Comparison of ENCODE assay signal across 17 cellular contexts in the genomic region with DNA sequence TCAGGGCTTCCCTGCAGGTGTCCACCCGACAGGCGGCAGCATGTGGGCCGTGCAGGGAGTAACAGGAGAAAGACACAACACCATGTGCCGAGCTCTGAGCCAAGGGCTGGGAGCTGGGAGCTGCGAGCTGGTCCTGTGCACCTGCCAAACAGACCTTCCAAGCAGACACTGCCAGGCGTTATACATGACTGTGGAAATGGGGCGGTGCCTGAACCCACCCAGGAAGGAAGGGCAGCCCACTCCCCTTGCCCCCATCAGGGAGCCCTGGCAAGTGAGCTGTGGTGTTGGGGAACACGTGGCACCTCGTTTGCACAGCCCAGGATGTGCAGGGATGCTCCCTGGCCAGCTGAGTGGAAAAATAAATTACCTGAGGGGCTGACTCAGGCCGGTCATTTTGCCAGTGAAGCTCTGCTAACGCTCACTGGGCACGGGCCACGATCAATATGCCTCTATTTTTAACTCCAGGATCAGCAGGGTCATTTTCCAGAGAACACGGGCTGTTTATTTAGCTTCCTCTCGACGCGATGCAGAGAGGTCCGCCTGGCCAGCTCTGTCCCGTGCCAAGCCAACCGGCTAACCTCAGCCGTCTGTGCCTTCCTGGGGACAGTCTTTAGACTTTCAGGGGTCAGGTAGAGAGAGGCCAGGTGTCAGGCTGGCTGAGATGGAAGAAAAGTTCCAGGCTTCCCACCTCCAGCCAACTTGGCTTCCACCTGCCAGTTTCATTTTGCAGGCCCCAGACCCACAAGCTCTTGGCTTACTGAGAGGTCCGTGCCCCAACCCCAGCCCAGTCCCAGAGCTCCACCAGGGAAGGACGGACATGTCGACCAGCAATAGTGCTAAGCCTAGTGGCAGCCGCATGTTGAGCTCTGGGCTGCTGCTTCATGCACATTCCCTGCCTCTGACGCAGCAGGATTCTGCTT.
DNase-seq lines count a peak whose midpoint lies in the region; ATAC-seq, FAIRE-seq and TF ChIP-seq lines count a peak whose summit lies in the region.
"Had no signal": no experiment of that assay in that cellular context is flagged by ENCODE, and none has a peak within 500 bp of the region (broad histone marks: within the 10 kb centered on the region; RNA-seq: fewer than 3 reads in every experiment).

No MANE protein-coding gene starts in this region.

- ATAC-seq in GM21576 (IDR thresholded peaks at IDR 0.05; ENCODE audit: unreplicated experiment) = no peak
- ATAC-seq: GM12878 had no signal

- H3K36me3 ChIP-seq in endothelial cell of umbilical vein (ENCODE audit: control insufficient read depth in 2 of 2, extremely low read depth in 1 of 2, insufficient read depth in 2 of 2, low read length in 2 of 2) (no peaks in the 10 kb centered on the region), osteoblast (ENCODE audit: insufficient read depth, low read length) (no peaks in the 10 kb centered on the region)
- H3K36me3 ChIP-seq: upper lobe of left lung had no signal

- H3K9me3 ChIP-seq in endothelial cell of umbilical vein (replicated peaks; ENCODE audit: control insufficient read depth, insufficient read depth, low read length) (no peaks in the 10 kb centered on the region), osteoblast (ENCODE audit: low read depth, low read length) (no peaks in the 10 kb centered on the region)
- H3K9me3 ChIP-seq: upper lobe of left lung had no signal

- no peaks in the 10 kb centered on the region for H3K79me2 ChIP-seq in endothelial cell of umbilical vein (ENCODE audit: control insufficient read depth, insufficient read depth, low read length)
- no peaks in the 10 kb centered on the region for H3K79me2 ChIP-seq in osteoblast (ENCODE audit: insufficient read depth, low read length)
- H3K79me2 ChIP-seq: parathyroid adenoma had no signal

- H4K20me1 ChIP-seq in endothelial cell of umbilical vein (replicated peaks; ENCODE audit: control insufficient read depth, extremely low read depth, insufficient read depth, low read length) (no peaks in the 10 kb centered on the region), osteoblast (ENCODE audit: insufficient read depth, low read length) (no peaks in the 10 kb centered on the region)

- intact Hi-C loops in endothelial cell of umbilical vein (cut with micrococcal nuclease) = no loop called here

- CTCF ChIA-PET in endothelial cell of umbilical vein (lab: Charles Lee) = interaction anchor here (0.8 to 1.8 kb wide), 8 partner anchors 13 to 855 kb away, joined by 3 to 11 read pairs (median 4); no protein-coding TSS in a partner anchor

- FAIRE-seq in endothelial cell of umbilical vein (lab: Jason Lieb, UNC) = no peak
- FAIRE-seq: GM12878 had no signal

- no peak overlapping the region for H3K9ac ChIP-seq in endothelial cell of umbilical vein (replicated peaks; ENCODE audit: extremely low read depth, insufficient read depth, low read length)
- H3K9ac ChIP-seq: parathyroid adenoma had no signal

- POLR2A ChIA-PET in endothelial cell of umbilical vein (lab: Charles Lee) = no interaction called here

- DNase-seq in COR-L47 (lab: John Stamatoyannopoulos, UW) (peak; percentile 68), NCI-H2029 treated with DMSO at 0.1 percent for 48 hours (lab: John Stamatoyannopoulos, UW) (peak; percentile 33), endothelial cell of umbilical vein (ENCODE audit: low read depth, low spot score) (peak; percentile 56), osteoblast (ENCODE audit: insufficient read length, low spot score, missing footprints) (peak; percentile 65), islet precursor cell (no peak), D341Med (ENCODE audit: low spot score) (no peak), nucleus accumbens (lab: John Stamatoyannopoulos, UW) (no peak)
- DNase-seq: activated gamma-delta T cell treated with Interleukin-2 at 50 U/mL for 16 hours; AML-193; effector CD4-positive, alpha-beta T cell; midbrain; NCI-H1048; NK-92 treated with Interleukin-12 subunit alpha and Interleukin-12 subunit beta, amount 100 ng/mL, for 24 hours had no signal

- no peak overlapping the region for H2AFZ ChIP-seq in endothelial cell of umbilical vein (ENCODE audit: low read depth, low read length)
- H2AFZ ChIP-seq in osteoblast (ENCODE audit: low read length) = no peak overlapping the region
- H2AFZ ChIP-seq: parathyroid adenoma had no signal

- no peaks in the 10 kb centered on the region for H3K27me3 ChIP-seq in endothelial cell of umbilical vein (ENCODE audit: control insufficient read depth in 2 of 2, insufficient read depth in 2 of 2, low read length in 2 of 2)
- peaks cover 16% of the 10 kb centered on the region for H3K27me3 ChIP-seq in osteoblast (ENCODE audit: insufficient read depth, low read length)
- H3K27me3 ChIP-seq: upper lobe of left lung had no signal

- H3K4me1 ChIP-seq in endothelial cell of umbilical vein (ENCODE audit: control insufficient read depth, extremely low read depth, insufficient read depth, low read length) (no peaks in the 10 kb centered on the region), osteoblast (ENCODE audit: insufficient read depth, low read length) (no peaks in the 10 kb centered on the region)
- H3K4me1 ChIP-seq: parathyroid adenoma had no signal

- H3K27ac ChIP-seq in endothelial cell of umbilical vein (ENCODE audit: insufficient read depth, low read depth, low read length) (no peak overlapping the region), osteoblast (ENCODE audit: low read depth, low read length) (no peak overlapping the region)
- H3K27ac ChIP-seq: parathyroid adenoma had no signal

- TF ChIP-seq CTCF in endothelial cell of umbilical vein (IDR thresholded peaks at IDR 0.05; ENCODE audit: extremely low read depth in 1 of 2, insufficient read depth in 1 of 2, low read depth in 1 of 2, low read length in 2 of 2) = no peak
- no peak for TF ChIP-seq CTCF in osteoblast (IDR thresholded peaks at IDR 0.05; ENCODE audit: extremely low read depth, low read depth, low read length)

- dilution Hi-C loops in endothelial cell of umbilical vein (cut with MboI; ENCODE audit: extremely low pct_ligation_motif_present, low sequenced_read_pairs) = no loop called here

- no peaks in the 10 kb centered on the region for H3K9me1 ChIP-seq in endothelial cell of umbilical vein (replicated peaks; ENCODE audit: control insufficient read depth, extremely low read depth, insufficient read depth, low read length)

- H3K4me2 ChIP-seq in endothelial cell of umbilical vein (ENCODE audit: insufficient read depth, low read length) = no peak overlapping the region
- H3K4me2 ChIP-seq in osteoblast (ENCODE audit: insufficient read depth, low read length) = peak overlapping the region; percentile 32

- no peak overlapping the region for H3K4me3 ChIP-seq in endothelial cell of umbilical vein (replicated peaks in 1 of 3; ENCODE audit: insufficient read depth in 1 of 3, low read depth in 1 of 3, low read length in 3 of 3)
- H3K4me3 ChIP-seq in osteoblast (ENCODE audit: insufficient read depth, low read length) = no peak overlapping the region
- H3K4me3 ChIP-seq: GM12878, upper lobe of left lung had no signal

- TF ChIP-seq POLR2A in endothelial cell of umbilical vein (IDR thresholded peaks at IDR 0.05; ENCODE audit: low read depth, low read length) = no peak

- BruUV-seq in endothelial cell of umbilical vein (replicated peaks; lab: Mats Ljungman, UMichigan) = no TSS peak

TF ChIP-seq in endothelial cell of umbilical vein, 7 proteins besides CTCF, POLR2A, EP300 and RAD21:
- TF ChIP-seq JUN (IDR thresholded peaks at IDR 0.05; ENCODE audit: borderline replicate concordance, insufficient read depth, insufficient read length, low read depth) (no peak), FOS (IDR thresholded peaks at IDR 0.05; ENCODE audit: borderline replicate concordance, insufficient read depth, low read length) (no peak), GATA2 (IDR thresholded peaks at IDR 0.05; ENCODE audit: insufficient read depth, insufficient read length, low read depth, low read length) (no peak), EZH2 (IDR thresholded peaks at IDR 0.05; ENCODE audit: borderline replicate concordance, low read depth, low read length, severe bottlenecking) (no peak), MYC (IDR thresholded peaks at IDR 0.05; ENCODE audit: low read depth, low read length) (no peak), POLR2AphosphoS5 (IDR thresholded peaks at IDR 0.05; ENCODE audit: insufficient read depth, low read depth, low read length) (no peak)
- TF ChIP-seq, protein P1, sequence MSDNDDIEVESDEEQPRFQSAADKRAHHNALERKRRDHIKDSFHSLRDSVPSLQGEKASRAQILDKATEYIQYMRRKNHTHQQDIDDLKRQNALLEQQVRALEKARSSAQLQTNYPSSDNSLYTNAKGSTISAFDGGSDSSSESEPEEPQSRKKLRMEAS (IDR thresholded peaks at IDR 0.05; ENCODE audit: insufficient read depth, insufficient read length) = no peak

Comparison
In these comparisons a context has a peak if more than half of its experiments do, and no peak if none do; other contexts are left out.
1. DNase-seq: peak in COR-L47 (single experiment), NCI-H2029 treated with DMSO at 0.1 percent for 48 hours (single experiment), endothelial cell of umbilical vein (single experiment) and osteoblast (single experiment); none in islet precursor cell (single experiment), D341Med (single experiment) and nucleus accumbens (0 of 56).